In the genomic region with DNA sequence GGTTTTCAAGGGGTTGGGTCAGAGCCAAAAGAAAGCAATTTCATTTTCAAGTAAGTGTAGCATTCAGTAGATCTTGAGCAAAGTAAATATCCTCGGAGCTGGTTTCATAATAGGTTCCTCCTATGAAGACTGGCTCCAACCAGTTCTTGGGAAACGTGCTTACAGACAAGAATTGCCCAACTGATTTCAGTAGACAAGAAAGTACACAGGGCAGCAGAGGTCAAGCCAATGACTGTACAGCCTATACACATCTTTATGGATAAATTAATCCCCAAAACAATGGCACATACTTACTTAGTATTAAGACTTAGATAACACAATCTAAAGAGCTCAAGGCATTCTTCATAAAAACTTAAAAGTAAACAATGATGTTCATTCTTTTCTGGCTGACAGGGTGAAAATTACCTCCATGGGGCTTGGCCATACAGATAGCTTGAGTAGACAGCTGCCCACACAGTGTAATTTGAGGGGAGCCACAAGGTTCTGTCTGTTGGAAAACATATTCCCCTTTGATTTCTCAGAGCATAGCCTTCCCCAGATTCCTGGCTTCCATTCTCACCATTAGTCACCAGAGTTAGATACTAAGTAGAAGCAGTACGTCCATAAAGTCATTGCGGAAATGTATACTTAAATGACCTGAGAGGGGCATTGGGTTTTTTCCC, we compare ENCODE assay signal across 8 cellular contexts.
A peak's percentile ranks its signal among the peaks of the same experiment; 100 is the strongest.
DNase-seq lines count a peak whose midpoint lies in the region; ATAC-seq and TF ChIP-seq lines count a peak whose summit lies in the region.

No MANE protein-coding gene starts in this region.

- no peak for TF ChIP-seq POLR2A in heart left ventricle (IDR thresholded peaks at IDR 0.05)

- H3K36me3 Mint-ChIP-seq in stimulated activated effector memory CD8-positive, alpha-beta T cell treated with anti-CD3 and anti-CD28 coated beads, Interleukin-12 subunit alpha, Interleukin-12 subunit beta, amount 100 ng/mL, for 72 hours: no peaks in the 10 kb centered on the region

- no peak overlapping the region for H3K4me3 Mint-ChIP-seq in stimulated activated effector memory CD8-positive, alpha-beta T cell treated with anti-CD3 and anti-CD28 coated beads, Interleukin-12 subunit alpha, Interleukin-12 subunit beta, amount 100 ng/mL, for 72 hours

- no peaks in the 10 kb centered on the region for H3K9me3 ChIP-seq in heart left ventricle
- H3K9me3 ChIP-seq in skeletal muscle satellite cell (replicated peaks; ENCODE audit: low read length): no peaks in the 10 kb centered on the region

- no peaks in the 10 kb centered on the region for H3K4me1 Mint-ChIP-seq in stimulated activated effector memory CD8-positive, alpha-beta T cell treated with anti-CD3 and anti-CD28 coated beads, Interleukin-12 subunit alpha, Interleukin-12 subunit beta, amount 100 ng/mL, for 72 hours

- no peak for TF ChIP-seq CTCF in heart left ventricle (IDR thresholded peaks at IDR 0.05)

- no peak overlapping the region for H3K9ac ChIP-seq in skeletal muscle satellite cell (ENCODE audit: low read depth, low read length)

- no peaks in the 10 kb centered on the region for H3K36me3 ChIP-seq in heart left ventricle
- H3K36me3 ChIP-seq in skeletal muscle satellite cell (ENCODE audit: insufficient read depth, low read length): no peaks in the 10 kb centered on the region

- no peaks in the 10 kb centered on the region for H3K9me3 Mint-ChIP-seq in stimulated activated effector memory CD8-positive, alpha-beta T cell treated with anti-CD3 and anti-CD28 coated beads, Interleukin-12 subunit alpha, Interleukin-12 subunit beta, amount 100 ng/mL, for 72 hours

- no peak overlapping the region for H3K4me3 ChIP-seq in heart left ventricle
- no peak overlapping the region for H3K4me3 ChIP-seq in skeletal muscle satellite cell (ENCODE audit: low read length)

- 71 to 78% (median 77%) methylated on average over 4 of the region's 4 CpGs for WGBS in heart left ventricle, 4 donors

- no peak overlapping the region for H3K27ac Mint-ChIP-seq in stimulated activated effector memory CD8-positive, alpha-beta T cell treated with anti-CD3 and anti-CD28 coated beads, Interleukin-12 subunit alpha, Interleukin-12 subunit beta, amount 100 ng/mL, for 72 hours

- H3K27me3 ChIP-seq in heart left ventricle: no peaks in the 10 kb centered on the region
- no peaks in the 10 kb centered on the region for H3K27me3 ChIP-seq in skeletal muscle satellite cell (ENCODE audit: control insufficient read depth, insufficient read depth, low read length)

- H3K4me1 ChIP-seq in heart left ventricle (peaks cover 0 to 16% (median 0%) of the 10 kb centered on the region in 12 donors), skeletal muscle satellite cell (ENCODE audit: control insufficient read depth, insufficient read depth, low read length) (peaks cover 25% of the 10 kb centered on the region)

- peak overlapping the region; percentile 6 for H3K4me2 ChIP-seq in skeletal muscle satellite cell (ENCODE audit: low read length)

- H3K27ac ChIP-seq in heart left ventricle: peak overlapping the region in 7 of 12 donors; percentile 3 to 92 (median 23)

- intact Hi-C loops in heart left ventricle (cut with DNase I): loop anchor here in 3 of 10 donors (5.0 to 10.0 kb wide), 3 partner anchors 112 to 284 kb away; no protein-coding TSS in a partner anchor

- DNase-seq in GM04503 (ENCODE audit: low read depth) (peak; percentile 50), RPMI7951 (ENCODE audit: low read depth) (peak; percentile 50), heart left ventricle (peak in 1 of 5 donors; percentile 30)
- DNase-seq in stimulated activated effector memory CD8-positive, alpha-beta T cell treated with anti-CD3 and anti-CD28 coated beads, Interleukin-12 subunit alpha, Interleukin-12 subunit beta, amount 100 ng/mL, for 72 hours (ENCODE audit: low spot score in 2 of 2): no peak

- ATAC-seq in heart left ventricle (peak; percentile 42 to 95 (median 86)), HG03039 (IDR thresholded peaks at IDR 0.05; ENCODE audit: unreplicated experiment) (no peak), HG03159 (IDR thresholded peaks at IDR 0.05; ENCODE audit: unreplicated experiment) (no peak), GM18873 (IDR thresholded peaks at IDR 0.05; ENCODE audit: low FRiP score, unreplicated experiment) (no peak)
- no peak for ATAC-seq in stimulated activated effector memory CD8-positive, alpha-beta T cell treated with anti-CD3 and anti-CD28 coated beads, Interleukin-12 subunit alpha, Interleukin-12 subunit beta, amount 100 ng/mL, for 72 hours

Comparison
In these comparisons a context has a peak if more than half of its experiments do, and no peak if none do; other contexts are left out.
1. DNase-seq: peak in GM04503 (single experiment) and RPMI7951 (single experiment); none in stimulated activated effector memory CD8-positive, alpha-beta T cell treated with anti-CD3 and anti-CD28 coated beads, Interleukin-12 subunit alpha, Interleukin-12 subunit beta, amount 100 ng/mL, for 72 hours (0 of 2).
2. ATAC-seq: peak in heart left ventricle (4 of 4); none in HG03039 (single experiment), stimulated activated effector memory CD8-positive, alpha-beta T cell treated with anti-CD3 and anti-CD28 coated beads, Interleukin-12 subunit alpha, Interleukin-12 subunit beta, amount 100 ng/mL, for 72 hours (single experiment), HG03159 (single experiment) and GM18873 (single experiment).